8 cellular contexts compared by ENCODE assay signal in genomic region chr4:186021461-186022167, GRCh38. TPM values are rescaled to one million over a fixed set of nuclear protein-coding genes. Genes with fewer than 3 reads are reported as not detected.
A peak's percentile ranks its signal among the peaks of the same experiment; 100 is the strongest.
DNase-seq lines count a peak whose midpoint lies in the region; ATAC-seq and TF ChIP-seq lines count a peak whose summit lies in the region.

No MANE protein-coding gene starts in this region.

- no peaks in the 10 kb centered on the region for H3K36me3 Mint-ChIP-seq in activated naive CD4-positive, alpha-beta T cell treated with anti-CD3 and anti-CD28 coated beads for 36 hours (ENCODE audit: low read depth)
- H3K36me3 Mint-ChIP-seq in activated naive CD4-positive, alpha-beta T cell treated with anti-CD3 and anti-CD28 coated beads, Interleukin-2, amount 50 U/mL, for 72 hours = peaks cover 0 to 6% of the 10 kb centered on the region in 2 donors

- H3K9me3 ChIP-seq in SU-DHL-6 (ENCODE audit: insufficient read depth, low read length) = no peaks in the 10 kb centered on the region

- no peaks in the 10 kb centered on the region for H4K20me1 ChIP-seq in SU-DHL-6 (ENCODE audit: low read depth, low read length)

- intact Hi-C loops in activated naive CD4-positive, alpha-beta T cell treated with anti-CD3 and anti-CD28 coated beads for 36 hours (cut with micrococcal nuclease) = loop anchor here (5.0 kb wide), 1 partner anchor 379 kb away; no protein-coding TSS in a partner anchor

- CTCF ChIA-PET in activated naive CD4-positive, alpha-beta T cell treated with anti-CD3 and anti-CD28 coated beads for 36 hours (lab: Charles Lee) = interaction anchor here (0.6 to 2.3 kb wide), 3 partner anchors 18 to 380 kb away, joined by 3 to 8 read pairs (median 6); no protein-coding TSS in a partner anchor

- peak; percentile 32 for TF ChIP-seq CTCF in SU-DHL-6 (IDR thresholded peaks at IDR 0.05; ENCODE audit: insufficient read depth, low read length, poor library complexity, severe bottlenecking)

- peaks cover 19% of the 10 kb centered on the region for H3K27me3 Mint-ChIP-seq in activated naive CD4-positive, alpha-beta T cell treated with anti-CD3 and anti-CD28 coated beads for 36 hours (ENCODE audit: low read depth)

- no peaks in the 10 kb centered on the region for H3K36me3 ChIP-seq in SU-DHL-6 (ENCODE audit: low read length)

- no peak overlapping the region for H3K27ac ChIP-seq in SU-DHL-6 (ENCODE audit: low read depth, low read length)

- no peaks in the 10 kb centered on the region for H3K9me3 Mint-ChIP-seq in activated naive CD4-positive, alpha-beta T cell treated with anti-CD3 and anti-CD28 coated beads for 36 hours
- H3K9me3 Mint-ChIP-seq in activated naive CD4-positive, alpha-beta T cell treated with anti-CD3 and anti-CD28 coated beads, Interleukin-2, amount 50 U/mL, for 72 hours = peaks cover 4 to 5% of the 10 kb centered on the region in 2 donors

- H3K4me3 Mint-ChIP-seq in activated naive CD4-positive, alpha-beta T cell treated with anti-CD3 and anti-CD28 coated beads for 36 hours = no peak overlapping the region

- H3F3A ChIP-seq in SU-DHL-6 (ENCODE audit: insufficient read depth) = no peaks in the 10 kb centered on the region

- H3K9ac ChIP-seq in SU-DHL-6 (ENCODE audit: low read length) = no peak overlapping the region

- no peak overlapping the region for H2AFZ ChIP-seq in SU-DHL-6 (ENCODE audit: low read depth, low read length, severe bottlenecking)

- H3K27me3 ChIP-seq in SU-DHL-6 (ENCODE audit: low read length) = no peaks in the 10 kb centered on the region

- no peak overlapping the region for H3K27ac Mint-ChIP-seq in activated naive CD4-positive, alpha-beta T cell treated with anti-CD3 and anti-CD28 coated beads for 36 hours
- no peak overlapping the region for H3K27ac Mint-ChIP-seq in activated naive CD4-positive, alpha-beta T cell treated with anti-CD3 and anti-CD28 coated beads, Interleukin-2, amount 50 U/mL, for 72 hours

- no peak overlapping the region for H3K4me2 ChIP-seq in SU-DHL-6 (ENCODE audit: low read depth, low read length, poor library complexity, severe bottlenecking)

- H3K4me3 ChIP-seq in SU-DHL-6 (ENCODE audit: insufficient read depth, low read length, poor library complexity, severe bottlenecking) = no peak overlapping the region

- no peaks in the 10 kb centered on the region for H3K79me2 ChIP-seq in SU-DHL-6 (ENCODE audit: insufficient read depth, low read length)

- H3K4me1 Mint-ChIP-seq in activated naive CD4-positive, alpha-beta T cell treated with anti-CD3 and anti-CD28 coated beads for 36 hours (ENCODE audit: low read depth) = no peaks in the 10 kb centered on the region

- DNase-seq in activated naive CD4-positive, alpha-beta T cell treated with anti-CD3 and anti-CD28 coated beads for 36 hours = peak; percentile 8
- DNase-seq in activated naive CD4-positive, alpha-beta T cell treated with anti-CD3 and anti-CD28 coated beads, Interleukin-2, amount 50 U/mL, for 72 hours (ENCODE audit: low spot score in 2 of 2) = no peak
- DNase-seq in globus pallidus (ENCODE audit: low spot score) (peak; percentile 40), putamen (ENCODE audit: low spot score) (peak; percentile 64), DMS79 treated with DMSO at 0.1 percent for 48 hours (lab: John Stamatoyannopoulos, UW) (no peak)

- ATAC-seq in activated naive CD4-positive, alpha-beta T cell treated with anti-CD3 and anti-CD28 coated beads, Interleukin-2, amount 50 U/mL, for 72 hours = no peak
- ATAC-seq in GM21515 (IDR thresholded peaks at IDR 0.05; ENCODE audit: unreplicated experiment) (no peak), GM21423 (IDR thresholded peaks at IDR 0.05; ENCODE audit: unreplicated experiment) (no peak)

- H3K9me2 ChIP-seq in SU-DHL-6 (replicated peaks; ENCODE audit: insufficient read depth, low read length) = no peaks in the 10 kb centered on the region

RNA-seq across cellular contexts. Expression of gene TLR3, which starts 47.3 kb away (rescaled TPM):
- not detected for total RNA-seq in activated naive CD4-positive, alpha-beta T cell treated with anti-CD3 and anti-CD28 coated beads for 36 hours
- total RNA-seq in activated naive CD4-positive, alpha-beta T cell treated with anti-CD3 and anti-CD28 coated beads, Interleukin-2, amount 50 U/mL, for 72 hours = under 1 TPM in 1 of 2 donors, not detected in 1; 0.10 TPM

Comparison
In these comparisons a context has a peak if more than half of its experiments do, and no peak if none do; other contexts are left out.
1. DNase-seq: peak in activated naive CD4-positive, alpha-beta T cell treated with anti-CD3 and anti-CD28 coated beads for 36 hours (single experiment), globus pallidus (single experiment) and putamen (single experiment); none in activated naive CD4-positive, alpha-beta T cell treated with anti-CD3 and anti-CD28 coated beads, Interleukin-2, amount 50 U/mL, for 72 hours (0 of 2) and DMS79 treated with DMSO at 0.1 percent for 48 hours (single experiment).